ENCODE assay signal across 22 cellular contexts in the genomic region with DNA sequence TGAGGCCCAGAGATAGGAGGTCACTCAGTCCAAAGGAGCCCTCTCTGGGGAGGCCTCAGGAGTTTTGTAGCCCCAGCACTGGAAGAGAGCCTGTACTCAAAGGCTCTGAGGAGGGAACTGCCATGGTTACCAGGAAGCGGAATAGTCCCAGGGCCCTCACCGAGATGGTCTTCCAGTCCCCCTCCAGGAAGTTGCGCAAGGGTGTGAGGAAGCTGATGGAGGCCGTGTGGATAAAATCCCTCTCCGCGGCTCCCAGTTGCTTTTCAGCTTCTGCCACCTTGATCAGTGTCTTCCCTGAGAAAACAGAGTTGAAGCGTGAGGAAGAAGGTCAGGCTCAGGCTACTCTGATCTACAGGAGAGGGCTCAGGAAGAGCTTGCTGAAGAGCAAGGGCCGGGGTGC.
"Had no signal": no experiment of that assay in that cellular context is flagged by ENCODE, and none has a peak within 500 bp of the region (broad histone marks: within the 10 kb centered on the region; RNA-seq: fewer than 3 reads in every experiment).

No MANE protein-coding gene starts in this region.

- H3K4me1 ChIP-seq: colonic mucosa, right atrium auricular region, transverse colon had no signal

- H3K27ac Mint-ChIP-seq: endodermal cell; nephron progenitor cell; stimulated activated effector memory CD8-positive, alpha-beta T cell treated with anti-CD3 and anti-CD28 coated beads, Interleukin-12 subunit alpha, Interleukin-12 subunit beta, amount 100 ng/mL, for 72 hours had no signal

- DNase-seq: colonic mucosa; effector CD4-positive, alpha-beta T cell; endodermal cell; foreskin melanocyte; head of caudate nucleus; kidney; left cardiac atrium; left ventricle myocardium superior; mesenchymal stem cell; midbrain; nephron progenitor cell; small intestine; stimulated activated CD4-positive, alpha-beta T cell treated with anti-CD3 and anti-CD28 coated beads, Interleukin-2, amount 100 ng/mL, for 48 hours; stimulated activated CD8-positive, alpha-beta memory T cell treated with anti-CD3 and anti-CD28 coated beads, Interleukin-4, amount 100 ng/mL, for 48 hours; stimulated activated naive CD8-positive, alpha-beta T cell treated with anti-CD3 and anti-CD28 coated beads, Interleukin-15, Interleukin-2, amounts not matched to agents 100 U/mL and 50 U/mL, for 24 hours; transverse colon had no signal

- H3K27me3 ChIP-seq: colonic mucosa, hepatocyte, neutrophil, right atrium auricular region, transverse colon had no signal

- H3K79me2 ChIP-seq: hepatocyte had no signal

- H3K4me2 ChIP-seq: hepatocyte had no signal

- FAIRE-seq: kidney, small intestine had no signal

- H2AFZ ChIP-seq: hepatocyte had no signal

- H3K9me3 Mint-ChIP-seq: endodermal cell; nephron progenitor cell; stimulated activated effector memory CD8-positive, alpha-beta T cell treated with anti-CD3 and anti-CD28 coated beads, Interleukin-12 subunit alpha, Interleukin-12 subunit beta, amount 100 ng/mL, for 72 hours had no signal

- H3K4me3 Mint-ChIP-seq: endodermal cell; nephron progenitor cell; stimulated activated effector memory CD8-positive, alpha-beta T cell treated with anti-CD3 and anti-CD28 coated beads, Interleukin-12 subunit alpha, Interleukin-12 subunit beta, amount 100 ng/mL, for 72 hours had no signal

- H3K9me3 ChIP-seq: colonic mucosa, neutrophil, right atrium auricular region, thoracic aorta, transverse colon had no signal

- H3K4me1 Mint-ChIP-seq: endodermal cell; stimulated activated effector memory CD8-positive, alpha-beta T cell treated with anti-CD3 and anti-CD28 coated beads, Interleukin-12 subunit alpha, Interleukin-12 subunit beta, amount 100 ng/mL, for 72 hours had no signal

- H3K27ac ChIP-seq: colonic mucosa, hepatocyte, neutrophil, right atrium auricular region, thoracic aorta, transverse colon had no signal

- H3K4me3 ChIP-seq: colonic mucosa, hepatocyte, lung, right atrium auricular region, thoracic aorta, transverse colon had no signal

- ATAC-seq: left cardiac atrium; left ventricle myocardium superior; stimulated activated effector memory CD8-positive, alpha-beta T cell treated with anti-CD3 and anti-CD28 coated beads, Interleukin-12 subunit alpha, Interleukin-12 subunit beta, amount 100 ng/mL, for 72 hours; stimulated activated naive CD8-positive, alpha-beta T cell treated with anti-CD3 and anti-CD28 coated beads, Interleukin-15, Interleukin-2, amounts not matched to agents 100 U/mL and 50 U/mL, for 24 hours had no signal
